Comparison of ENCODE assay signal across 20 cellular contexts in the genomic region with DNA sequence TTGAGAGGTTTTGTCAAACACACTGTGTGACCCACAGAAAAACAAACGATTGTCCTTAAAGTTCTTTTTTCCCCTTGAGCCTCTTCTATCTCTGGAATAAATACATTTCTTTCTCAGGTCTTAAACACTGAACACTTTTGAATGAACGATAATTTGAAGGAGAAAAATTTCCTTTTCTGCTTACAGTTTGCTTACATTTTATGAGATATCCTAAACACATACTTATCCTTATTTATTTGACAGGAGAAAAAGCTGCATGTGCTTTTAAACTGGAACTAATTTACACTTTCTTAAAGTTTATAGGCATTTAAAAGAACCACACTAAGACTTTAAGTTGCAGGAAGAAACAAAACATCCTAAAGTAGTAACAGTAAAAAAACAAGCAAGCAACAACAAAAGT. TPM values are rescaled to one million over a fixed set of nuclear protein-coding genes. Genes with fewer than 3 reads are reported as not detected.
A peak's percentile ranks its signal among the peaks of the same experiment; 100 is the strongest.
DNase-seq lines count a peak whose midpoint lies in the region; ATAC-seq, FAIRE-seq and TF ChIP-seq lines count a peak whose summit lies in the region.
"Had no signal": no experiment of that assay in that cellular context is flagged by ENCODE, and none has a peak within 500 bp of the region (broad histone marks: within the 10 kb centered on the region; RNA-seq: fewer than 3 reads in every experiment).

No MANE protein-coding gene starts in this region.

- no peak overlapping the region for H3K4me3 Mint-ChIP-seq in CD8-positive, alpha-beta memory T cell
- peak overlapping the region; percentile 8 for H3K4me3 Mint-ChIP-seq in astrocyte (ENCODE audit: unreplicated experiment)
- H3K4me3 Mint-ChIP-seq in activated CD4-positive, alpha-beta memory T cell treated with anti-CD3 and anti-CD28 coated beads for 36 hours: no peak overlapping the region
- H3K4me3 Mint-ChIP-seq: CD4-positive, CD25-positive, alpha-beta regulatory T cell had no signal

- H3K9me3 Mint-ChIP-seq in CD8-positive, alpha-beta memory T cell: peaks cover 2 to 11% (median 4%) of the 10 kb centered on the region in 5 donors
- no peaks in the 10 kb centered on the region for H3K9me3 Mint-ChIP-seq in astrocyte (ENCODE audit: unreplicated experiment)
- no peaks in the 10 kb centered on the region for H3K9me3 Mint-ChIP-seq in activated CD4-positive, alpha-beta memory T cell treated with anti-CD3 and anti-CD28 coated beads for 36 hours

- peak overlapping the region; percentile 10 for H3K27ac ChIP-seq in CD8-positive, alpha-beta memory T cell (ENCODE audit: low read depth, low read length)
- H3K27ac ChIP-seq in HUES6 (ENCODE audit: low read depth, low read length) (peak overlapping the region; percentile 71), astrocyte (ENCODE audit: low read depth, low read length) (no peak overlapping the region), mesodermal cell (ENCODE audit: low read depth, low read length, severe bottlenecking) (peak overlapping the region; percentile 54)
- H3K27ac ChIP-seq: GM23248, KMS-11, Peyer's patch had no signal

- intact Hi-C loops in activated CD4-positive, alpha-beta memory T cell treated with anti-CD3 and anti-CD28 coated beads for 36 hours (cut with micrococcal nuclease): loop anchor here (10.0 kb wide), 1 partner anchor 268 kb away; the partner anchor contains the start of genes HOXB13, PRAC1 and PRAC2
- intact Hi-C loops in sciatic nerve (cut with DNase I): loop anchor here (5.0 to 10.0 kb wide), 2 partner anchors 268 to 700 kb away; partner anchors contain the start of genes HOXB13, PRAC1 and PRAC2

- DNase-seq in CD8-positive, alpha-beta memory T cell: no peak
- DNase-seq in astrocyte (ENCODE audit: low read depth): no peak
- DNase-seq in activated CD4-positive, alpha-beta memory T cell treated with anti-CD3 and anti-CD28 coated beads for 36 hours: no peak
- DNase-seq in sciatic nerve (ENCODE audit: low spot score): no peak
- DNase-seq in DMS79 treated with DMSO at 0.1 percent for 48 hours (lab: John Stamatoyannopoulos, UW): no peak
- DNase-seq in germinal center (ENCODE audit: low spot score): no peak
- DNase-seq: Calu3; CD4-positive, CD25-positive, alpha-beta regulatory T cell; GM23248; NCI-H1092; NCI-H1694; NCI-H345; NCI-H69; Peyer's patch; Right ventricle myocardium superior had no signal

- 25 to 50% methylated on average over 1 of the region's 2 CpGs for WGBS in mesodermal cell (ENCODE audit: insufficient coverage in 2 of 2), 2 experiments

- H3K36me3 Mint-ChIP-seq in CD8-positive, alpha-beta memory T cell: no peaks in the 10 kb centered on the region
- H3K36me3 Mint-ChIP-seq in astrocyte (ENCODE audit: low read depth, unreplicated experiment): no peaks in the 10 kb centered on the region
- no peaks in the 10 kb centered on the region for H3K36me3 Mint-ChIP-seq in activated CD4-positive, alpha-beta memory T cell treated with anti-CD3 and anti-CD28 coated beads for 36 hours
- H3K36me3 Mint-ChIP-seq: CD4-positive, CD25-positive, alpha-beta regulatory T cell had no signal

- H3K4me1 ChIP-seq in CD8-positive, alpha-beta memory T cell (ENCODE audit: insufficient read depth, low read length): peaks cover 17% of the 10 kb centered on the region
- peaks cover 42% of the 10 kb centered on the region for H3K4me1 ChIP-seq in HUES6 (ENCODE audit: control insufficient read depth, insufficient read depth, low read length)
- peaks cover 9% of the 10 kb centered on the region for H3K4me1 ChIP-seq in astrocyte (ENCODE audit: insufficient read depth, low read length)
- peaks cover 32% of the 10 kb centered on the region for H3K4me1 ChIP-seq in mesodermal cell (ENCODE audit: control insufficient read depth, insufficient read depth, low read length, poor library complexity, severe bottlenecking)

- peaks cover 1% of the 10 kb centered on the region for H3K79me2 ChIP-seq in astrocyte (ENCODE audit: insufficient read depth, low read length)

- peaks cover 46 to 68% of the 10 kb centered on the region in 2 donors for H3K27me3 Mint-ChIP-seq in CD8-positive, alpha-beta memory T cell
- no peaks in the 10 kb centered on the region for H3K27me3 Mint-ChIP-seq in astrocyte (ENCODE audit: low read depth, unreplicated experiment)
- H3K27me3 Mint-ChIP-seq in activated CD4-positive, alpha-beta memory T cell treated with anti-CD3 and anti-CD28 coated beads for 36 hours: peaks cover 46% of the 10 kb centered on the region

- TF ChIP-seq CTCF in astrocyte (IDR thresholded peaks at IDR 0.05; ENCODE audit: insufficient read depth, low read depth, low read length): no peak

- ATAC-seq in sciatic nerve: no peak

- FAIRE-seq in astrocyte (lab: Jason Lieb, UNC): no peak

- no peak overlapping the region for H3K4me2 ChIP-seq in astrocyte (ENCODE audit: low read length)
- H3K4me2 ChIP-seq: KMS-11 had no signal

- POLR2A ChIA-PET in CD8-positive, alpha-beta memory T cell (lab: Charles Lee): no interaction called here
- POLR2A ChIA-PET in activated CD4-positive, alpha-beta memory T cell treated with anti-CD3 and anti-CD28 coated beads for 36 hours (lab: Charles Lee): no interaction called here

- no peaks in the 10 kb centered on the region for H4K20me1 ChIP-seq in astrocyte (ENCODE audit: insufficient read depth, low read length)

- H2AFZ ChIP-seq in astrocyte (ENCODE audit: low read depth, low read length): no peak overlapping the region
- H2AFZ ChIP-seq: GM23248 had no signal

- H3K9ac ChIP-seq in HUES6 (ENCODE audit: low read length): no peak overlapping the region
- H3K9ac ChIP-seq in astrocyte (ENCODE audit: low read length): no peak overlapping the region
- H3K9ac ChIP-seq: GM23248, KMS-11 had no signal

- H3K27ac Mint-ChIP-seq in CD8-positive, alpha-beta memory T cell: no peak overlapping the region
- H3K27ac Mint-ChIP-seq in astrocyte (ENCODE audit: unreplicated experiment): no peak overlapping the region
- no peak overlapping the region for H3K27ac Mint-ChIP-seq in activated CD4-positive, alpha-beta memory T cell treated with anti-CD3 and anti-CD28 coated beads for 36 hours
- H3K27ac Mint-ChIP-seq: CD4-positive, CD25-positive, alpha-beta regulatory T cell had no signal

- no peaks in the 10 kb centered on the region for H3K36me3 ChIP-seq in CD8-positive, alpha-beta memory T cell (ENCODE audit: insufficient read depth, low read length)
- no peaks in the 10 kb centered on the region for H3K36me3 ChIP-seq in HUES6 (ENCODE audit: control insufficient read depth, insufficient read depth, low read length)
- no peaks in the 10 kb centered on the region for H3K36me3 ChIP-seq in astrocyte (ENCODE audit: insufficient read depth, low read length)
- H3K36me3 ChIP-seq in mesodermal cell (ENCODE audit: control insufficient read depth, insufficient read depth, low read length): no peaks in the 10 kb centered on the region
- H3K36me3 ChIP-seq: Peyer's patch had no signal

- H3K4me3 ChIP-seq in CD8-positive, alpha-beta memory T cell (ENCODE audit: low read length): no peak overlapping the region
- no peak overlapping the region for H3K4me3 ChIP-seq in HUES6 (ENCODE audit: low read depth, low read length)
- H3K4me3 ChIP-seq in astrocyte (ENCODE audit: insufficient read depth, low read depth, low read length): no peak overlapping the region
- H3K4me3 ChIP-seq in mesodermal cell (ENCODE audit: extremely low read depth, insufficient read depth, low read length, poor library complexity, severe bottlenecking): no peak overlapping the region
- H3K4me3 ChIP-seq: GM23248, Peyer's patch had no signal

- H3K27me3 ChIP-seq in CD8-positive, alpha-beta memory T cell (ENCODE audit: insufficient read depth, low read length, poor library complexity, severe bottlenecking): peaks cover 36% of the 10 kb centered on the region
- no peaks in the 10 kb centered on the region for H3K27me3 ChIP-seq in HUES6 (ENCODE audit: control insufficient read depth, insufficient read depth, low read length)
- H3K27me3 ChIP-seq in astrocyte (ENCODE audit: insufficient read depth, low read length): peaks cover 51% of the 10 kb centered on the region

- CTCF ChIA-PET in CD8-positive, alpha-beta memory T cell (lab: Charles Lee): no interaction called here
- CTCF ChIA-PET in activated CD4-positive, alpha-beta memory T cell treated with anti-CD3 and anti-CD28 coated beads for 36 hours (lab: Charles Lee): no interaction called here

- no peaks in the 10 kb centered on the region for H3K9me3 ChIP-seq in CD8-positive, alpha-beta memory T cell (ENCODE audit: low read length)
- no peaks in the 10 kb centered on the region for H3K9me3 ChIP-seq in HUES6 (ENCODE audit: control insufficient read depth, insufficient read depth, low read depth, low read length)
- no peaks in the 10 kb centered on the region for H3K9me3 ChIP-seq in astrocyte (ENCODE audit: insufficient read depth, low read depth, low read length)
- no peaks in the 10 kb centered on the region for H3K9me3 ChIP-seq in mesodermal cell (ENCODE audit: control insufficient read depth, low read length)
- H3K9me3 ChIP-seq: Peyer's patch had no signal

- H3K4me1 Mint-ChIP-seq in CD8-positive, alpha-beta memory T cell: peaks cover 14 to 20% (median 20%) of the 10 kb centered on the region in 3 donors
- H3K4me1 Mint-ChIP-seq in astrocyte (ENCODE audit: low read depth, unreplicated experiment): peaks cover 24% of the 10 kb centered on the region
- peaks cover 17% of the 10 kb centered on the region for H3K4me1 Mint-ChIP-seq in activated CD4-positive, alpha-beta memory T cell treated with anti-CD3 and anti-CD28 coated beads for 36 hours (ENCODE audit: low read depth)

RNA-seq across cellular contexts. Expression of gene IGF2BP1, which starts 4.8 kb away (rescaled TPM):
- total RNA-seq in CD8-positive, alpha-beta memory T cell: under 1 TPM; 0.24 to 0.28 TPM
- polyA plus RNA-seq in CD8-positive, alpha-beta memory T cell: not detected
- total RNA-seq in astrocyte (241 and 260 TPM in 2 replicates), sciatic nerve (not detected)
- polyA plus RNA-seq in mesodermal cell (2013, experiment 1 of 2): 132 TPM
- 126 TPM for polyA plus RNA-seq in mesodermal cell (2013, experiment 2 of 2)
- under 1 TPM; 0.22 to 0.29 TPM for total RNA-seq in activated CD4-positive, alpha-beta memory T cell treated with anti-CD3 and anti-CD28 coated beads for 36 hours
- total RNA-seq: CD4-positive, CD25-positive, alpha-beta regulatory T cell; Right ventricle myocardium superior had no signal
- polyA plus RNA-seq: CD4-positive, CD25-positive, alpha-beta regulatory T cell had no signal

RNA-seq across cellular contexts. Expression of gene GIP, which starts 24.0 kb away (rescaled TPM):
- not detected for total RNA-seq in CD8-positive, alpha-beta memory T cell
- not detected for polyA plus RNA-seq in CD8-positive, alpha-beta memory T cell
- total RNA-seq in astrocyte (not detected in 2 replicates), sciatic nerve (not detected)
- polyA plus RNA-seq in mesodermal cell (2013, experiment 1 of 2): 0.77 TPM
- 1.3 TPM for polyA plus RNA-seq in mesodermal cell (2013, experiment 2 of 2)
- total RNA-seq in activated CD4-positive, alpha-beta memory T cell treated with anti-CD3 and anti-CD28 coated beads for 36 hours: not detected
- total RNA-seq: Calu3; CD4-positive, CD25-positive, alpha-beta regulatory T cell; GM23248; HT1080; MCF 10A; Peyer's patch; Right ventricle myocardium superior had no signal
- polyA plus RNA-seq: CD4-positive, CD25-positive, alpha-beta regulatory T cell had no signal

RNA-seq across cellular contexts. Expression of gene SNF8, which starts 47.8 kb away (rescaled TPM):
- 100 to 1,000 TPM; 151 to 161 TPM for total RNA-seq in CD8-positive, alpha-beta memory T cell
- 113 TPM for polyA plus RNA-seq in CD8-positive, alpha-beta memory T cell
- total RNA-seq in astrocyte: 162 and 168 TPM in 2 replicates
- polyA plus RNA-seq in mesodermal cell (2013, experiment 1 of 2): 163 TPM
- 133 TPM for polyA plus RNA-seq in mesodermal cell (2013, experiment 2 of 2)
- total RNA-seq in activated CD4-positive, alpha-beta memory T cell treated with anti-CD3 and anti-CD28 coated beads for 36 hours: 100 to 1,000 TPM in 1 of 2 experiments, 10 to 100 TPM in 1; 93.5 to 105 TPM
- 57.1 TPM for total RNA-seq in sciatic nerve

Comparison
In these comparisons a context has a peak if more than half of its experiments do, and no peak if none do; other contexts are left out.
1. RNA of gene IGF2BP1, which starts 4.8 kb away (total RNA-seq): 241 to 260 TPM in astrocyte; 0.22 to 0.29 TPM in activated CD4-positive, alpha-beta memory T cell treated with anti-CD3 and anti-CD28 coated beads for 36 hours, 0.24 to 0.28 TPM in CD8-positive, alpha-beta memory T cell and not detected in sciatic nerve (single experiment); every median in the first group is over 100 times any median in the second.